Comparison of ENCODE assay signal across 19 cellular contexts in genomic region chr5:28369418-28369817, GRCh38.
DNase-seq lines count a peak whose midpoint lies in the region; FAIRE-seq and TF ChIP-seq lines count a peak whose summit lies in the region.
"Had no signal": no experiment of that assay in that cellular context is flagged by ENCODE, and none has a peak within 500 bp of the region (broad histone marks: within the 10 kb centered on the region; RNA-seq: fewer than 3 reads in every experiment).

No MANE protein-coding gene starts in this region.

- H3K27me3 ChIP-seq in bronchial epithelial cell (ENCODE audit: control insufficient read depth, insufficient read depth, low read length): no peaks in the 10 kb centered on the region

- TF ChIP-seq CTCF in bronchial epithelial cell (IDR thresholded peaks at IDR 0.05; ENCODE audit: insufficient read depth, low read length, severe bottlenecking): no peak

- H3K4me3 ChIP-seq in bronchial epithelial cell (ENCODE audit: low read depth, low read length): no peak overlapping the region
- H3K4me3 ChIP-seq: GM12878, GM23338, HAP-1 had no signal

- FAIRE-seq in bronchial epithelial cell (lab: Jason Lieb, UNC) (no peak), GM19239 (lab: Jason Lieb, UNC) (no peak)
- FAIRE-seq: GM12878 had no signal

- DNase-seq in HCEC 1CT (peak; percentile 77), M059J (ENCODE audit: low read depth) (peak; percentile 12), bronchial epithelial cell (ENCODE audit: low read depth) (peak; percentile 34), kidney tubule cell (ENCODE audit: low spot score) (peak; percentile 65), NCI-H774 (lab: John Stamatoyannopoulos, UW) (no peak), medulla oblongata (ENCODE audit: extremely low spot score) (no peak), GM19239 (ENCODE audit: insufficient read length, low spot score) (no peak)
- DNase-seq: CD4-positive, CD25-positive, alpha-beta regulatory T cell; GDM1; MV-4-11; NCI-H1105; NCI-H1436 treated with DMSO at 0.1 percent for 48 hours; NCI-H187 treated with DMSO at 0.1 percent for 48 hours; NCI-H446 treated with DMSO at 0.1 percent for 48 hours; NCI-H526; SHP77 treated with DMSO at 0.1 percent for 48 hours had no signal

- H3K36me3 ChIP-seq in bronchial epithelial cell (ENCODE audit: control insufficient read depth, insufficient read depth, low read length): no peaks in the 10 kb centered on the region
- H3K36me3 ChIP-seq: HAP-1 had no signal

Comparison
In these comparisons a context has a peak if more than half of its experiments do, and no peak if none do; other contexts are left out.
1. DNase-seq: peak in HCEC 1CT (single experiment), M059J (single experiment), bronchial epithelial cell (single experiment) and kidney tubule cell (single experiment); none in NCI-H774 (single experiment), medulla oblongata (single experiment) and GM19239 (single experiment).